ENCODE assay signal across 13 cellular contexts in the genomic region with DNA sequence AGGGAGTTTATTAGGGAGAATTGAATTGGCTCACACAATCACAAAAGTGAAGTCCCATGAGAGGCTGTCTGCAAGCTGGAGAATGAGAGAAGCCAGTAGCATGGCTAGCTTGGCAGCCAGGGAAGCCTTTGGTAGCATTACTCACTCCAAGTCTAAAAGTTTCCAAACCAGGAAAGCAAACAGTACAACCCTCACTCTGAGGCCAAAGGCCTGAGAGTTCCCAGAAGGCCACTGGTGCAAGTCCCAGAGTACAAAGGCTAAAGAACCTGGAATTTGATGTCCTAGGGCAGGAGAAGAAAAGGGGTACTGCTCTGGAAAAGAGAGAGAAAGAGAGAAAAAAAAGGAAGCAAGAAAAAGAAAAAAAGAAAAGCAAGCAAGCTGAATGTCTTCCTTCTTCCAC.
DNase-seq lines count a peak whose midpoint lies in the region; ATAC-seq, FAIRE-seq and TF ChIP-seq lines count a peak whose summit lies in the region.
"Had no signal": no experiment of that assay in that cellular context is flagged by ENCODE, and none has a peak within 500 bp of the region (broad histone marks: within the 10 kb centered on the region; RNA-seq: fewer than 3 reads in every experiment).

No MANE protein-coding gene starts in this region.

- no peaks in the 10 kb centered on the region for H3K9me3 Mint-ChIP-seq in MCF 10A (ENCODE audit: unreplicated experiment)
- H3K9me3 Mint-ChIP-seq in activated T-helper 1 cell treated with anti-CD3 and anti-CD28 coated beads, Interleukin-12 subunit alpha, Interleukin-12 subunit beta, Interleukin-2, Interleukin-4 antibody, amounts not matched to agents 30 ng/mL and 10 ng/mL and 1 ng/mL, durations not matched to agents 14 hours and 24 hours and 36 hours, result no peaks in the 10 kb centered on the region

- no peak overlapping the region for H3K27ac Mint-ChIP-seq in MCF 10A (ENCODE audit: low read depth, unreplicated experiment)
- H3K27ac Mint-ChIP-seq in activated T-helper 1 cell treated with anti-CD3 and anti-CD28 coated beads, Interleukin-12 subunit alpha, Interleukin-12 subunit beta, Interleukin-2, Interleukin-4 antibody, amounts not matched to agents 30 ng/mL and 10 ng/mL and 1 ng/mL, durations not matched to agents 14 hours and 24 hours and 36 hours, result no peak overlapping the region

- peaks cover 28% of the 10 kb centered on the region for H3F3A ChIP-seq in GM23248 (ENCODE audit: insufficient read depth)

- peak overlapping the region; percentile 6 for H3K4me2 ChIP-seq in GM23248 (ENCODE audit: unreplicated experiment)
- H3K4me2 ChIP-seq: BLaER1 had no signal

- DNase-seq in GM23248 (peak; percentile 88), MCF 10A (ENCODE audit: unreplicated experiment) (peak; percentile 38), right atrium auricular region (ENCODE audit: low spot score) (peak; percentile 64), sigmoid colon (peak; percentile 72), D721Med (ENCODE audit: insufficient read length, low spot score) (no peak), NCI-H345 treated with DMSO at 0.1 percent for 48 hours (lab: John Stamatoyannopoulos, UW; ENCODE audit: unreplicated experiment) (no peak)
- DNase-seq in activated T-helper 1 cell treated with anti-CD3 and anti-CD28 coated beads, Interleukin-12 subunit alpha, Interleukin-12 subunit beta, Interleukin-2, Interleukin-4 antibody, amounts not matched to agents 30 ng/mL and 10 ng/mL and 1 ng/mL, durations not matched to agents 14 hours and 24 hours and 36 hours (ENCODE audit: low spot score), result no peak
- DNase-seq: NCI-H1436 treated with DMSO at 0.1 percent for 48 hours, NCI-H82 had no signal

- POLR2A ChIA-PET in MCF 10A (lab: Yijun Ruan, JAX), result interaction anchor here (1.7 kb wide), 1 partner anchor 19 kb away, joined by 7 read pairs; no protein-coding TSS in a partner anchor

- no peak for FAIRE-seq in D721Med (lab: Jason Lieb, UNC)
- FAIRE-seq: HTR-8/SVneo had no signal

- H3K9me3 ChIP-seq in GM23248 (ENCODE audit: low read depth) (no peaks in the 10 kb centered on the region), right atrium auricular region (no peaks in the 10 kb centered on the region), sigmoid colon (no peaks in the 10 kb centered on the region)

- no peak overlapping the region for H3K4me3 Mint-ChIP-seq in MCF 10A (ENCODE audit: unreplicated experiment)
- H3K4me3 Mint-ChIP-seq in activated T-helper 1 cell treated with anti-CD3 and anti-CD28 coated beads, Interleukin-12 subunit alpha, Interleukin-12 subunit beta, Interleukin-2, Interleukin-4 antibody, amounts not matched to agents 30 ng/mL and 10 ng/mL and 1 ng/mL, durations not matched to agents 14 hours and 24 hours and 36 hours, result no peak overlapping the region

- TF ChIP-seq EP300 in sigmoid colon (IDR thresholded peaks at IDR 0.05), result no peak

- H3K27me3 ChIP-seq in GM23248 (replicated peaks; ENCODE audit: insufficient read depth), result no peaks in the 10 kb centered on the region
- H3K27me3 ChIP-seq in right atrium auricular region, result no peaks in the 10 kb centered on the region
- H3K27me3 ChIP-seq in sigmoid colon, result no peaks in the 10 kb centered on the region
- H3K27me3 ChIP-seq: BLaER1 had no signal

- CTCF ChIA-PET in MCF 10A (lab: Yijun Ruan, JAX), result interaction anchor here (1.7 kb wide), 1 partner anchor 34 kb away, joined by 3 read pairs; no protein-coding TSS in a partner anchor

- H3K9me2 ChIP-seq in GM23248 (ENCODE audit: insufficient read depth), result no peaks in the 10 kb centered on the region

- H3K36me3 ChIP-seq in GM23248 (ENCODE audit: low read depth) (no peaks in the 10 kb centered on the region), right atrium auricular region (no peaks in the 10 kb centered on the region), sigmoid colon (no peaks in the 10 kb centered on the region)
- H3K36me3 ChIP-seq: BLaER1 had no signal

- H3K27ac ChIP-seq in GM23248, result peak overlapping the region; percentile 53
- H3K27ac ChIP-seq in right atrium auricular region, result peak overlapping the region in 1 of 2 donors; percentile 61
- peak overlapping the region in 3 of 4 donors; percentile 51 to 66 (median 60) for H3K27ac ChIP-seq in sigmoid colon
- H3K27ac ChIP-seq: BLaER1 had no signal

- H3K4me1 ChIP-seq in GM23248 (ENCODE audit: insufficient read depth), result peaks cover 26% of the 10 kb centered on the region
- H3K4me1 ChIP-seq in right atrium auricular region, result peaks cover 0 to 11% of the 10 kb centered on the region in 2 donors
- peaks cover 0 to 50% (median 45%) of the 10 kb centered on the region in 4 donors for H3K4me1 ChIP-seq in sigmoid colon

- H3K79me2 ChIP-seq in GM23248 (ENCODE audit: insufficient read depth), result no peaks in the 10 kb centered on the region

- in situ Hi-C loops in GM23248 (cut with MboI), result no loop called here

- intact Hi-C loops in MCF 10A (cut with micrococcal nuclease), result no loop called here
- intact Hi-C loops in sigmoid colon (cut with DNase I), result loop anchor here (5.0 kb wide), 1 partner anchor 582 kb away; a partner anchor contains a TSS
- intact Hi-C loops in activated T-helper 1 cell treated with anti-CD3 and anti-CD28 coated beads, Interleukin-12 subunit alpha, Interleukin-12 subunit beta, Interleukin-2, Interleukin-4 antibody, amounts not matched to agents 30 ng/mL and 10 ng/mL and 1 ng/mL, durations not matched to agents 14 hours and 24 hours and 36 hours (cut with micrococcal nuclease), result no loop called here

- TF ChIP-seq POLR2A in sigmoid colon (IDR thresholded peaks at IDR 0.05), result no peak

- no peak for ATAC-seq in HG02981 (IDR thresholded peaks at IDR 0.05; ENCODE audit: unreplicated experiment)

- no peaks in the 10 kb centered on the region for H4K20me1 ChIP-seq in GM23248 (ENCODE audit: insufficient read depth)
- H4K20me1 ChIP-seq: BLaER1 had no signal

- H3K9ac ChIP-seq in GM23248, result no peak overlapping the region
- H3K9ac ChIP-seq: BLaER1 had no signal

- H3K4me3 ChIP-seq in GM23248, result no peak overlapping the region
- H3K4me3 ChIP-seq in right atrium auricular region, result no peak overlapping the region
- no peak overlapping the region for H3K4me3 ChIP-seq in sigmoid colon
- H3K4me3 ChIP-seq: BLaER1, SK-N-MC had no signal

- no peak overlapping the region for H2AFZ ChIP-seq in GM23248

- no peaks in the 10 kb centered on the region for H3K36me3 Mint-ChIP-seq in MCF 10A (ENCODE audit: insufficient read depth, unreplicated experiment)
- H3K36me3 Mint-ChIP-seq in activated T-helper 1 cell treated with anti-CD3 and anti-CD28 coated beads, Interleukin-12 subunit alpha, Interleukin-12 subunit beta, Interleukin-2, Interleukin-4 antibody, amounts not matched to agents 30 ng/mL and 10 ng/mL and 1 ng/mL, durations not matched to agents 14 hours and 24 hours and 36 hours (ENCODE audit: low read depth), result no peaks in the 10 kb centered on the region

- BruUV-seq in MCF 10A (replicated peaks; lab: Mats Ljungman, UMichigan), result no TSS peak

- H3K4me1 Mint-ChIP-seq in MCF 10A (ENCODE audit: insufficient read depth, unreplicated experiment), result peaks cover 28% of the 10 kb centered on the region
- no peaks in the 10 kb centered on the region for H3K4me1 Mint-ChIP-seq in activated T-helper 1 cell treated with anti-CD3 and anti-CD28 coated beads, Interleukin-12 subunit alpha, Interleukin-12 subunit beta, Interleukin-2, Interleukin-4 antibody, amounts not matched to agents 30 ng/mL and 10 ng/mL and 1 ng/mL, durations not matched to agents 14 hours and 24 hours and 36 hours (ENCODE audit: low read depth)

- no peaks in the 10 kb centered on the region for H3K27me3 Mint-ChIP-seq in MCF 10A (ENCODE audit: insufficient read depth, unreplicated experiment)
- no peaks in the 10 kb centered on the region for H3K27me3 Mint-ChIP-seq in activated T-helper 1 cell treated with anti-CD3 and anti-CD28 coated beads, Interleukin-12 subunit alpha, Interleukin-12 subunit beta, Interleukin-2, Interleukin-4 antibody, amounts not matched to agents 30 ng/mL and 10 ng/mL and 1 ng/mL, durations not matched to agents 14 hours and 24 hours and 36 hours (ENCODE audit: insufficient read depth)

- TF ChIP-seq CTCF in MCF 10A (IDR thresholded peaks at IDR 0.05; ENCODE audit: unreplicated experiment) (no peak), right atrium auricular region (IDR thresholded peaks at IDR 0.05) (no peak), sigmoid colon (IDR thresholded peaks at IDR 0.05) (no peak), D721Med (IDR thresholded peaks at IDR 0.05; ENCODE audit: insufficient read depth, missing control alignments) (no peak)

Comparison
In these comparisons a context has a peak if more than half of its experiments do, and no peak if none do; other contexts are left out.
1. DNase-seq: peak in GM23248 (single experiment), MCF 10A (single experiment), right atrium auricular region (single experiment) and sigmoid colon (single experiment); none in D721Med (single experiment), activated T-helper 1 cell treated with anti-CD3 and anti-CD28 coated beads, Interleukin-12 subunit alpha, Interleukin-12 subunit beta, Interleukin-2, Interleukin-4 antibody, amounts not matched to agents 30 ng/mL and 10 ng/mL and 1 ng/mL, durations not matched to agents 14 hours and 24 hours and 36 hours (single experiment) and NCI-H345 treated with DMSO at 0.1 percent for 48 hours (single experiment).